12 cellular contexts compared by ENCODE assay signal in the genomic region with DNA sequence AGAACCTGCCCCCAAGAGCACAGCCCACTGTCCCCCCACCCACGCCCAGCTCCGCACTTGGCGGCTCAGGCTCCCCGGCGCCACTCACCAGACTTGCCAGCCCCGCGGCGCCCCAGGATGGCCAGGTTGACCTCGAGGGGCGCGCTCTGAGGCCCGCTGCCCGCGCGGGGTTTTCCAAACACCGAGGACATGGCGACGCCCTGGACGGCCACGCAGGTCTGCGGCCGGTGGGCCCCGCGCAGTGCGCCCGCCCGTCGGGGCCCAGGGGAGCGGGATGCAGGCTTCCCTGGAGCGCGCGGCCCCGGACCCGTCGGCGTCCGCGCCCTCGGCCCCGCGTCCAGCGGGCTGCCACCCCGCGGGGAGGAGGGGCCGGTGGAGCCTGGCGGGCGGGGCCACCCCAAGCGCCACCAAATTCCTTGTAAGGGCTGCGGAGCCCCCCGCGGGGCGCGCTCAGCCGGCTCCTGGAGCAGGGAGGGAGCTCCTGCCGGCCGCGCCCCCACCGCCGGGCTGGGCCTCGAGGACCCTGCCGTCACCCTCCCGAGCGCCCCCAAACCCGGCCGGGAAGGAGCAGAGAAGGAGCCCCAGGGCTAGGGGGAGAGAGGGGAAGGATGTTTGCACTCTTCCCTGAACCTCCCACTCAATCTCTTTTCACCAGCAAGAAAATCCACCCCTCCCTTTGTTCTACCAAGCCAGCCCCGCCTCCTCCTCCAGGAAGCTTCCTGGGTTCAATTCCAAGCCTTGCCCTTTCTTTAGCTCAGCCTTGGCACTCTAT. TPM values are rescaled to one million over a fixed set of nuclear protein-coding genes. Genes with fewer than 3 reads are reported as not detected.
DNase-seq lines count a peak whose midpoint lies in the region; ATAC-seq and TF ChIP-seq lines count a peak whose summit lies in the region.
"Had no signal": no experiment of that assay in that cellular context is flagged by ENCODE, and none has a peak within 500 bp of the region (broad histone marks: within the 10 kb centered on the region; RNA-seq: fewer than 3 reads in every experiment).

A gene with protein sequence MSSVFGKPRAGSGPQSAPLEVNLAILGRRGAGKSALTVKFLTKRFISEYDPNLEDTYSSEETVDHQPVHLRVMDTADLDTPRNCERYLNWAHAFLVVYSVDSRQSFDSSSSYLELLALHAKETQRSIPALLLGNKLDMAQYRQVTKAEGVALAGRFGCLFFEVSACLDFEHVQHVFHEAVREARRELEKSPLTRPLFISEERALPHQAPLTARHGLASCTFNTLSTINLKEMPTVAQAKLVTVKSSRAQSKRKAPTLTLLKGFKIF (minus strand): TSS at position 347 of the 772 bp plus-strand sequence. CDS start 156 bp downstream, at position 191.

- H3K27ac Mint-ChIP-seq in CD4-positive, alpha-beta memory T cell, result no peak within 1 kb of the TSS
- H3K27ac Mint-ChIP-seq in activated T-helper 17 cell treated with anti-CD3 and anti-CD28 coated beads, Interleukin-2, amount 50 U/mL, for 72 hours, result no peak within 1 kb of the TSS
- peak within 1 kb of the TSS; percentile 89 for H3K27ac Mint-ChIP-seq in progenitor cell of endocrine pancreas
- H3K27ac Mint-ChIP-seq: IgD-negative memory B cell had no signal

- intact Hi-C loops in CD4-positive, alpha-beta memory T cell (cut with micrococcal nuclease), result no loop called here
- intact Hi-C loops in right cardiac atrium (cut with DNase I), result no loop called here

- H3K4me3 ChIP-seq in CD4-positive, alpha-beta memory T cell (ENCODE audit: low read length in 2 of 2), result no peak within 1 kb of the TSS
- H3K4me3 ChIP-seq in right cardiac atrium (ENCODE audit: low read length), result peak within 1 kb of the TSS; percentile 69

- POLR2A ChIA-PET in CD4-positive, alpha-beta memory T cell (lab: Charles Lee; ENCODE audit: partially characterized antibody), result no interaction called here

- WGBS in right cardiac atrium, result 3% methylated on average over 66 of the region's 66 CpGs

- no peaks in the 10 kb centered on the region for H3K36me3 Mint-ChIP-seq in CD4-positive, alpha-beta memory T cell
- peaks cover 6% of the 10 kb centered on the region for H3K36me3 Mint-ChIP-seq in activated T-helper 17 cell treated with anti-CD3 and anti-CD28 coated beads, Interleukin-2, amount 50 U/mL, for 72 hours (ENCODE audit: low read depth)
- no peaks in the 10 kb centered on the region for H3K36me3 Mint-ChIP-seq in progenitor cell of endocrine pancreas (ENCODE audit: insufficient read depth)
- H3K36me3 Mint-ChIP-seq: IgD-negative memory B cell had no signal

- H3K4me1 Mint-ChIP-seq in CD4-positive, alpha-beta memory T cell, result peaks cover 0 to 10% (median 4%) of the 10 kb centered on the region in 4 donors
- peaks cover 5% of the 10 kb centered on the region for H3K4me1 Mint-ChIP-seq in activated T-helper 17 cell treated with anti-CD3 and anti-CD28 coated beads, Interleukin-2, amount 50 U/mL, for 72 hours
- peaks cover 4% of the 10 kb centered on the region for H3K4me1 Mint-ChIP-seq in progenitor cell of endocrine pancreas (ENCODE audit: low read depth)

- CTCF ChIA-PET in CD4-positive, alpha-beta memory T cell (lab: Charles Lee; ENCODE audit: partially characterized antibody), result no interaction called here

- H3K27ac ChIP-seq in CD4-positive, alpha-beta memory T cell (ENCODE audit: low read depth, low read length), result no peak within 1 kb of the TSS
- peak within 1 kb of the TSS; percentile 92 for H3K27ac ChIP-seq in right cardiac atrium (ENCODE audit: low read length)

- H3K27me3 ChIP-seq in CD4-positive, alpha-beta memory T cell (ENCODE audit: insufficient read depth, low read length), result peaks cover 10% of the 10 kb centered on the region
- no peaks in the 10 kb centered on the region for H3K27me3 ChIP-seq in right cardiac atrium (ENCODE audit: control insufficient read depth, insufficient read depth)

- no peak for ATAC-seq in activated T-helper 17 cell treated with anti-CD3 and anti-CD28 coated beads, Interleukin-2, amount 50 U/mL, for 72 hours (replicated peaks)
- ATAC-seq in right cardiac atrium (peak; percentile 40 to 44), HG03521 (IDR thresholded peaks at IDR 0.05; ENCODE audit: unreplicated experiment) (no peak), GM18873 (IDR thresholded peaks at IDR 0.05; ENCODE audit: low FRiP score, unreplicated experiment) (no peak)

- no peaks in the 10 kb centered on the region for H3K4me1 ChIP-seq in CD4-positive, alpha-beta memory T cell (ENCODE audit: insufficient read depth, low read length)
- peaks cover 30% of the 10 kb centered on the region for H3K4me1 ChIP-seq in right cardiac atrium (ENCODE audit: control insufficient read depth, insufficient read depth, low read length)

- no peaks in the 10 kb centered on the region for H3K9me3 ChIP-seq in CD4-positive, alpha-beta memory T cell (ENCODE audit: control insufficient read depth in 1 of 2, low read length in 2 of 2)
- no peaks in the 10 kb centered on the region for H3K9me3 ChIP-seq in right cardiac atrium (ENCODE audit: control insufficient read depth, low read length)

- peaks cover 22 to 32% of the 10 kb centered on the region in 2 donors for H3K27me3 Mint-ChIP-seq in CD4-positive, alpha-beta memory T cell
- peaks cover 28% of the 10 kb centered on the region for H3K27me3 Mint-ChIP-seq in activated T-helper 17 cell treated with anti-CD3 and anti-CD28 coated beads, Interleukin-2, amount 50 U/mL, for 72 hours
- H3K27me3 Mint-ChIP-seq in progenitor cell of endocrine pancreas, result peaks cover 47% of the 10 kb centered on the region

- no peaks in the 10 kb centered on the region for H3K9me3 Mint-ChIP-seq in CD4-positive, alpha-beta memory T cell
- no peaks in the 10 kb centered on the region for H3K9me3 Mint-ChIP-seq in activated T-helper 17 cell treated with anti-CD3 and anti-CD28 coated beads, Interleukin-2, amount 50 U/mL, for 72 hours
- H3K9me3 Mint-ChIP-seq in progenitor cell of endocrine pancreas (ENCODE audit: low read depth), result no peaks in the 10 kb centered on the region

- TF ChIP-seq CTCF in progenitor cell of endocrine pancreas (IDR thresholded peaks at IDR 0.05; ENCODE audit: unreplicated experiment) (no peak), GM10266 (IDR thresholded peaks at IDR 0.05; ENCODE audit: control insufficient read depth, insufficient read depth, low read depth, missing control alignments) (no peak)

- DNase-seq in CD4-positive, alpha-beta memory T cell, result no peak
- DNase-seq in right cardiac atrium (peak; percentile 65 to 88 (median 85)), progenitor cell of endocrine pancreas (ENCODE audit: low spot score, unreplicated experiment) (no peak), NOMO-1 (lab: John Stamatoyannopoulos, UW; ENCODE audit: unreplicated experiment in 2 of 2) (no peak), GM10266 (ENCODE audit: extremely low spot score) (no peak)
- DNase-seq: SHP77 treated with DMSO at 0.1 percent for 48 hours had no signal

- peak within 1 kb of the TSS in 6 of 8 donors; percentile 26 to 57 (median 48) for H3K4me3 Mint-ChIP-seq in CD4-positive, alpha-beta memory T cell
- peak within 1 kb of the TSS; percentile 39 for H3K4me3 Mint-ChIP-seq in activated T-helper 17 cell treated with anti-CD3 and anti-CD28 coated beads, Interleukin-2, amount 50 U/mL, for 72 hours
- peak within 1 kb of the TSS; percentile 61 for H3K4me3 Mint-ChIP-seq in progenitor cell of endocrine pancreas (ENCODE audit: low read depth)

- no peaks in the 10 kb centered on the region for H3K36me3 ChIP-seq in CD4-positive, alpha-beta memory T cell (ENCODE audit: insufficient read depth, low read length)

RNA-seq across cellular contexts. Expression of the gene that starts here (rescaled TPM):
- total RNA-seq in CD4-positive, alpha-beta memory T cell, result not detected
- polyA plus RNA-seq in CD4-positive, alpha-beta memory T cell, result not detected
- not detected for total RNA-seq in activated T-helper 17 cell treated with anti-CD3 and anti-CD28 coated beads, Interleukin-2, amount 50 U/mL, for 72 hours
- 10 to 100 TPM; 63.2 to 88.0 (median 70.0) TPM for total RNA-seq in right cardiac atrium
- 68.8 TPM for polyA plus RNA-seq in right cardiac atrium
- total RNA-seq in progenitor cell of endocrine pancreas, result 0.38 and 0.40 TPM in 2 replicates
- total RNA-seq: G401, pulmonary artery endothelial cell had no signal
- polyA plus RNA-seq: IgD-negative memory B cell had no signal

Comparison
In these comparisons a context has a peak if more than half of its experiments do, and no peak if none do; other contexts are left out.
1. RNA of the gene that starts here (total RNA-seq): 63.2 to 88.0 TPM in right cardiac atrium; 0.38 to 0.40 TPM in progenitor cell of endocrine pancreas, not detected in activated T-helper 17 cell treated with anti-CD3 and anti-CD28 coated beads, Interleukin-2, amount 50 U/mL, for 72 hours and not detected in CD4-positive, alpha-beta memory T cell; every median in the first group is over 10 times any median in the second.
2. RNA of the gene that starts here (polyA plus RNA-seq): 68.8 TPM in right cardiac atrium (single experiment); not detected in CD4-positive, alpha-beta memory T cell; every median in the first group is over 10 times any median in the second.
3. DNase-seq: peak in right cardiac atrium (3 of 3); none in CD4-positive, alpha-beta memory T cell (0 of 5), progenitor cell of endocrine pancreas (single experiment), NOMO-1 (0 of 2) and GM10266 (single experiment).
4. ATAC-seq: peak in right cardiac atrium (2 of 2); none in activated T-helper 17 cell treated with anti-CD3 and anti-CD28 coated beads, Interleukin-2, amount 50 U/mL, for 72 hours (single experiment), HG03521 (single experiment) and GM18873 (single experiment).
5. Peak in every context shown above with its lines, with median percentiles within 50 percentile points of each other: H3K4me3 Mint-ChIP-seq.